ENCODE assay signal across 7 cellular contexts in the genomic region with DNA sequence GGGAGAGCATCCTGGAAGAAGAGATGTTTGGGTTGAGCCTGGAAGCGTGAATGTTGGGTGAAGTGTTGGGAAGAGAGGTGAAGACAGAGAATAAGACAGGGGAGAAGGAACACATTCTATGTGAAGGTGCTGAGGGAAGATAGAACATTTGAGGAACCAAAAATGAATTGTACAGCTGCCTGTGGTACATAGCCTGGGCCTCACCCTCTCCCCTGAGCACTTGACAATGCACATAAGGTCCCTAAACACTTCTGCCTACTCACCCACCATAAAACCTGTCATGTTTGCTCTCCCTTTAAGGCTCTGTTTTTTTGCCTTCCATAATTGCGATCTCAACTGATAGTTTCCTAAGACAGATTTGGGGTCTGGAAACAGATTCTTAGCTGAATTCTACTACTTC. TPM values are rescaled to one million over a fixed set of nuclear protein-coding genes. Genes with fewer than 3 reads are reported as not detected.
A peak's percentile ranks its signal among the peaks of the same experiment; 100 is the strongest.
DNase-seq lines count a peak whose midpoint lies in the region; ATAC-seq, FAIRE-seq and TF ChIP-seq lines count a peak whose summit lies in the region.
"Not testable (repeated sequence)": the region's sequence is repeated elsewhere in the genome, so short reads cannot be mapped to it uniquely, and the experiment has no call there.

No MANE protein-coding gene starts in this region.

- ATAC-seq in A549 (peak; percentile 16 to 39; a peak in 2 of 6 replicates), HG02885 (IDR thresholded peaks at IDR 0.05; ENCODE audit: poor library complexity, unreplicated experiment) (peak; percentile 58), T-helper 17 cell (peak; percentile 53), K562 (peak; percentile 37; the same call in 2 of the 3 replicates), memory B cell (ENCODE audit: low read depth) (peak; percentile 81)
- peak; percentile 93 for ATAC-seq in stimulated activated memory B cell treated with anti-CD40 and anti-IgM and Interleukin-4, amounts not matched to agents 10 μg/mL and 1 μg/mL and 100 μg/mL, for 72 hours

- H3K4me3 ChIP-seq in A549, K562: not testable (repeated sequence)

- not testable (repeated sequence) for H3K27ac ChIP-seq in A549; K562 (ENCODE audit: extremely low read depth, low read depth, low read length)

- DNase-seq in A549 (ENCODE audit: low read depth in 1 of 2, low spot score in 1 of 2); GM18507 (ENCODE audit: extremely low spot score, insufficient read length, low read depth); T-helper 17 cell; K562 (ENCODE audit: extremely low read depth in 1 of 4, low spot score in 3 of 4); memory B cell (ENCODE audit: low spot score in 2 of 2): not testable (repeated sequence)

- POLR2A ChIA-PET in A549 (lab: Yijun Ruan, JAX); K562 (lab: Yijun Ruan, JAX): not testable (repeated sequence)

- not testable (repeated sequence) for H3K27me3 ChIP-seq in K562 (ENCODE audit: control insufficient read depth in 2 of 2, insufficient read depth in 2 of 2, low read length in 2 of 2)

- not testable (repeated sequence) for H3K36me3 ChIP-seq in K562 (ENCODE audit: control insufficient read depth, insufficient read depth, low read length)

- H4K20me1 ChIP-seq in K562 (replicated peaks; ENCODE audit: control insufficient read depth, insufficient read depth, low read length) = not testable (repeated sequence)

- intact Hi-C loops in K562 (cut with micrococcal nuclease) = not testable (repeated sequence)

- 100% methylated on average over 1 of the region's 2 CpGs for WGBS in A549 (ENCODE audit: missing lambda C conversion rate)
- whole genome bisulfite sequencing in K562 (ENCODE audit: insufficient coverage, low coverage, missing lambda C conversion rate) = no CpG with 5 or more reads among the region's 2 CpGs

- not testable (repeated sequence) for H3K9ac ChIP-seq in K562 (ENCODE audit: insufficient read depth in 1 of 2, low read depth in 2 of 2, low read length in 2 of 2)

- FAIRE-seq in A549 (lab: Jason Lieb, UNC); K562 (lab: Jason Lieb, UNC): not testable (repeated sequence)
- FAIRE-seq in GM18507 (lab: Jason Lieb, UNC) = peak; percentile 60

- H3K9me1 ChIP-seq in K562 (ENCODE audit: control insufficient read depth, insufficient read depth, low read length) = not testable (repeated sequence)

- CTCF ChIA-PET in A549 (lab: Yijun Ruan, JAX); K562 (lab: Yijun Ruan, JAX; ENCODE audit: low intra/inter-chr PET ratio): not testable (repeated sequence)

- TF ChIP-seq CTCF in A549 (IDR thresholded peaks at IDR 0.05); K562 (IDR thresholded peaks at IDR 0.05 in 2 of 3, conservative IDR thresholded peaks at IDR 0.05 in 1 of 3; ENCODE audit: insufficient read depth in 2 of 3, low read depth in 1 of 3, low read length in 3 of 3): not testable (repeated sequence)

- not testable (repeated sequence) for H3K4me1 ChIP-seq in A549; K562 (replicated peaks in 1 of 2; ENCODE audit: control insufficient read depth in 2 of 2, insufficient read depth in 2 of 2, low read length in 2 of 2)

- not testable (repeated sequence) for H3K36me3 Mint-ChIP-seq in T-helper 17 cell (ENCODE audit: low read depth); memory B cell; stimulated activated memory B cell treated with anti-CD40 and anti-IgM and Interleukin-4, amounts not matched to agents 10 μg/mL and 1 μg/mL and 100 μg/mL, for 72 hours

- TF ChIP-seq POLR2A in A549 (IDR thresholded peaks at IDR 0.05; ENCODE audit: low read length); K562 (conservative IDR thresholded peaks at IDR 0.05): not testable (repeated sequence)

- not testable (repeated sequence) for H3K27ac Mint-ChIP-seq in T-helper 17 cell; memory B cell; stimulated activated memory B cell treated with anti-CD40 and anti-IgM and Interleukin-4, amounts not matched to agents 10 μg/mL and 1 μg/mL and 100 μg/mL, for 72 hours

- H3K4me2 ChIP-seq in A549; K562 (ENCODE audit: insufficient read depth, low read length): not testable (repeated sequence)

- not testable (repeated sequence) for H3K79me2 ChIP-seq in K562 (ENCODE audit: control insufficient read depth, insufficient read depth, low read length)

- not testable (repeated sequence) for H3K4me3 Mint-ChIP-seq in T-helper 17 cell; memory B cell; stimulated activated memory B cell treated with anti-CD40 and anti-IgM and Interleukin-4, amounts not matched to agents 10 μg/mL and 1 μg/mL and 100 μg/mL, for 72 hours

- not testable (repeated sequence) for H3K9me3 ChIP-seq in A549; T-helper 17 cell (ENCODE audit: control insufficient read depth, low read length, poor library complexity, severe bottlenecking); K562 (replicated peaks; ENCODE audit: control insufficient read depth, insufficient read depth, low read depth, low read length)

- not testable (repeated sequence) for BruUV-seq in K562 (replicated peaks; lab: Mats Ljungman, UMichigan)

- not testable (repeated sequence) for H3K27me3 Mint-ChIP-seq in T-helper 17 cell; memory B cell; stimulated activated memory B cell treated with anti-CD40 and anti-IgM and Interleukin-4, amounts not matched to agents 10 μg/mL and 1 μg/mL and 100 μg/mL, for 72 hours

- not testable (repeated sequence) for TF ChIP-seq RAD21 in A549 (conservative IDR thresholded peaks at IDR 0.05 in 1 of 2, IDR thresholded peaks at IDR 0.05 in 1 of 2); K562 (CRISPR knock-in tag; conservative IDR thresholded peaks at IDR 0.05 in 1 of 2, IDR thresholded peaks at IDR 0.05 in 1 of 2)

- H2AFZ ChIP-seq in K562 (ENCODE audit: low read depth, low read length) = not testable (repeated sequence)

- not testable (repeated sequence) for H3K9me3 Mint-ChIP-seq in memory B cell; stimulated activated memory B cell treated with anti-CD40 and anti-IgM and Interleukin-4, amounts not matched to agents 10 μg/mL and 1 μg/mL and 100 μg/mL, for 72 hours

- not testable (repeated sequence) for H3K4me1 Mint-ChIP-seq in T-helper 17 cell; stimulated activated memory B cell treated with anti-CD40 and anti-IgM and Interleukin-4, amounts not matched to agents 10 μg/mL and 1 μg/mL and 100 μg/mL, for 72 hours
- H3K4me1 Mint-ChIP-seq in memory B cell = peaks cover 10% of the 10 kb centered on the region

- TF ChIP-seq EP300 in A549 (IDR thresholded peaks at IDR 0.05); K562 (IDR thresholded peaks at IDR 0.05; ENCODE audit: low read length): not testable (repeated sequence)

- in situ Hi-C loops in K562 (cut with MboI) = not testable (repeated sequence)

RNA-seq across cellular contexts. Expression of a gene that starts 41.5 kb away (rescaled TPM):
- polyA plus RNA-seq in A549 (2011; rRNA removed) = 15.0 and 29.9 TPM in 2 replicates
- polyA plus RNA-seq in A549 (2012; cell fraction: cytosol; rRNA removed) = 6.8 and 9.0 TPM in 2 replicates
- polyA plus RNA-seq in A549 (2012; cell fraction: nucleus; rRNA removed) = 20.2 and 20.7 TPM in 2 replicates
- polyA plus RNA-seq in A549 (2017; fragmentation: RNase III; extraction: RNeasy Plus Mini Kit Qiagen cat#74134 plus additional on column Dnase treatment) = 11.6 to 13.5 TPM (median 11.6 TPM) in 3 replicates
- polyA minus RNA-seq in A549 (2011; rRNA and poly(A)+ RNA removed) = 114 and 127 TPM in 2 replicates
- 10 to 100 TPM; 71.2 to 73.0 TPM for total RNA-seq in T-helper 17 cell
- total RNA-seq in K562 (2011; cell fraction: chromatin; rRNA removed; ENCODE audit: low replicate concordance) = 3.3 and 6.7 TPM in 2 replicates
- total RNA-seq in K562 (2011; cell fraction: nucleolus; rRNA removed) = 1.3 and 4.2 TPM in 2 replicates
- 4.0 and 5.6 TPM in 2 replicates for total RNA-seq in K562 (2011; cell fraction: nucleoplasm; rRNA removed)
- 0.50 and 0.98 TPM in 2 replicates for total RNA-seq in K562 (2014; rRNA removed)
- total RNA-seq in K562 (2014; rRNA removed; fragmentation: Illumina TruSeq; extraction: Trizol) = 0.29 and 0.32 TPM in 2 replicates
- 0.25 and 0.26 TPM in 2 replicates for total RNA-seq in K562 (2015; rRNA removed; fragmentation: Illumina TruSeq; extraction: Trizol)
- total RNA-seq in K562 (2021) = 1.2 and 1.3 TPM in 2 replicates
- 0.27 and 0.40 TPM in 2 replicates for polyA plus RNA-seq in K562 (2011; rRNA removed)
- polyA plus RNA-seq in K562 (2011; cell fraction: cytosol; rRNA removed) = 0.18 and 0.83 TPM in 2 replicates
- polyA plus RNA-seq in K562 (2011; cell fraction: nucleus; rRNA removed) = 0.69 and 2.0 TPM in 2 replicates
- 0.26 and 0.52 TPM in 2 replicates for polyA plus RNA-seq in K562 (2012)
- polyA plus RNA-seq in K562 (2014; fragmentation: Illumina TruSeq; extraction: Trizol) = 0.27 and 0.36 TPM in 2 replicates
- polyA plus RNA-seq in K562 (2014; fragmentation: Nextera tagmentation; extraction: Ambion mirVana) = under 1 TPM in 1 of 2 experiments, not detected in 1; 0.04 TPM
- 0.11 and 0.24 TPM in 2 replicates for polyA plus RNA-seq in K562 (2014; rRNA removed)
- polyA minus RNA-seq in K562 (2011; rRNA and poly(A)+ RNA removed) = 1.5 and 4.2 TPM in 2 replicates
- 0.36 and 2.0 TPM in 2 replicates for polyA minus RNA-seq in K562 (2011; cell fraction: cytosol; rRNA and poly(A)+ RNA removed)
- polyA minus RNA-seq in K562 (2011; cell fraction: nucleus; rRNA and poly(A)+ RNA removed) = 1.7 and 2.0 TPM in 2 replicates

Comparison
In these comparisons a context has a peak if more than half of its experiments do, and no peak if none do; other contexts are left out.
1. ATAC-seq: peak in every context shown above with its lines; median percentile 93 in stimulated activated memory B cell treated with anti-CD40 and anti-IgM and Interleukin-4, amounts not matched to agents 10 μg/mL and 1 μg/mL and 100 μg/mL, for 72 hours; 81 in memory B cell; 58 in HG02885; 53 in T-helper 17 cell; 37 in K562; 28 in A549.
2. RNA of a gene that starts 41.5 kb away (total RNA-seq): 71.2 to 73.0 TPM in T-helper 17 cell; 0.25 to 6.7 TPM in K562; every median in the first group is over 4 times any median in the second.